In genomic region chr5:79628276-79628675, GRCh38 we compare ENCODE assay signal across 20 cellular contexts. TPM values are rescaled to one million over a fixed set of nuclear protein-coding genes. Genes with fewer than 3 reads are reported as not detected.
DNase-seq lines count a peak whose midpoint lies in the region; ATAC-seq, FAIRE-seq and TF ChIP-seq lines count a peak whose summit lies in the region.
"Had no signal": no experiment of that assay in that cellular context is flagged by ENCODE, and none has a peak within 500 bp of the region (broad histone marks: within the 10 kb centered on the region; RNA-seq: fewer than 3 reads in every experiment).

No MANE protein-coding gene starts in this region.

- no peak for DNase-seq in activated T-cell treated with anti-CD3 and anti-CD28 coated beads, Interleukin-2, amount 50 U/mL, for 72 hours
- no peak for DNase-seq in activated T-cell treated with anti-CD3 and anti-CD28 coated beads, Interleukin-2, amount 50 U/mL, for 1 hour
- DNase-seq in CD8-positive, alpha-beta memory T cell: no peak
- DNase-seq in activated naive CD8-positive, alpha-beta T cell treated with anti-CD3 and anti-CD28 coated beads, Interleukin-2, amount 50 U/mL, for 24 hours: no peak
- no peak for DNase-seq in natural killer cell treated with Interleukin-12 subunit alpha and Interleukin-12 subunit beta and Interleukin-15 and Interleukin-18, amount 100 ng/mL, for 72 hours (ENCODE audit: low spot score)
- DNase-seq in HepG2 (ENCODE audit: low spot score) (no peak), NCI-H1417 treated with DMSO at 0.1 percent for 48 hours (lab: John Stamatoyannopoulos, UW) (no peak), AG08396 (ENCODE audit: low spot score) (no peak)
- DNase-seq: GOT3, NCI-H1105, NCI-H1694, NCI-H2081 treated with DMSO at 0.1 percent for 48 hours had no signal

- H3K79me2 ChIP-seq in HepG2 (ENCODE audit: insufficient read depth, low read length): peaks cover 19% of the 10 kb centered on the region

- ATAC-seq in activated T-cell treated with anti-CD3 and anti-CD28 coated beads, Interleukin-2, amount 50 U/mL, for 72 hours (replicated peaks in 1 of 2): no peak
- ATAC-seq in activated naive CD8-positive, alpha-beta T cell treated with anti-CD3 and anti-CD28 coated beads, Interleukin-2, amount 50 U/mL, for 24 hours: no peak
- ATAC-seq in natural killer cell treated with Interleukin-12 subunit alpha and Interleukin-12 subunit beta and Interleukin-15 and Interleukin-18, amount 100 ng/mL, for 72 hours: no peak
- no peak for ATAC-seq in HepG2
- ATAC-seq: HCT116, K562, Right ventricle myocardium inferior had no signal

- H3K36me3 ChIP-seq in CD8-positive, alpha-beta memory T cell (ENCODE audit: insufficient read depth, low read length): peaks cover 18% of the 10 kb centered on the region
- peaks cover 5 to 41% of the 10 kb centered on the region in 2 experiments for H3K36me3 ChIP-seq in HepG2 (replicated peaks in 1 of 2; ENCODE audit: control insufficient read depth in 1 of 2, insufficient read depth in 2 of 2, low read length in 2 of 2)

- H3K9ac ChIP-seq in HepG2 (ENCODE audit: insufficient read depth, low read depth, low read length): no peak overlapping the region

- TF ChIP-seq CTCF in HepG2 (CRISPR knock-in tag; IDR thresholded peaks at IDR 0.05): no peak

- TF ChIP-seq RAD21 in HepG2 (CRISPR knock-in tag; IDR thresholded peaks at IDR 0.05): no peak

- H3K4me3 Mint-ChIP-seq in activated T-cell treated with anti-CD3 and anti-CD28 coated beads, Interleukin-2, amount 50 U/mL, for 72 hours: no peak overlapping the region
- peak overlapping the region in 4 of 7 donors; percentile 0 to 54 (median 24) for H3K4me3 Mint-ChIP-seq in CD8-positive, alpha-beta memory T cell
- H3K4me3 Mint-ChIP-seq in activated naive CD8-positive, alpha-beta T cell treated with anti-CD3 and anti-CD28 coated beads, Interleukin-2, amount 50 U/mL, for 24 hours: no peak overlapping the region
- H3K4me3 Mint-ChIP-seq in natural killer cell treated with Interleukin-12 subunit alpha and Interleukin-12 subunit beta and Interleukin-15 and Interleukin-18, amount 100 ng/mL, for 72 hours: peak overlapping the region; percentile 29

- H3K4me1 Mint-ChIP-seq in activated T-cell treated with anti-CD3 and anti-CD28 coated beads, Interleukin-2, amount 50 U/mL, for 72 hours (ENCODE audit: low read depth): peaks cover 18% of the 10 kb centered on the region
- peaks cover 47 to 64% (median 62%) of the 10 kb centered on the region in 3 donors for H3K4me1 Mint-ChIP-seq in CD8-positive, alpha-beta memory T cell
- H3K4me1 Mint-ChIP-seq in activated naive CD8-positive, alpha-beta T cell treated with anti-CD3 and anti-CD28 coated beads, Interleukin-2, amount 50 U/mL, for 24 hours: peaks cover 33% of the 10 kb centered on the region
- peaks cover 43 to 56% of the 10 kb centered on the region in 2 donors for H3K4me1 Mint-ChIP-seq in natural killer cell treated with Interleukin-12 subunit alpha and Interleukin-12 subunit beta and Interleukin-15 and Interleukin-18, amount 100 ng/mL, for 72 hours (ENCODE audit: low read depth in 2 of 2)

- no peaks in the 10 kb centered on the region for H4K20me1 ChIP-seq in HepG2 (ENCODE audit: insufficient read depth, low read length)

- H3K27me3 ChIP-seq in CD8-positive, alpha-beta memory T cell (ENCODE audit: insufficient read depth, low read length, poor library complexity, severe bottlenecking): no peaks in the 10 kb centered on the region
- no peaks in the 10 kb centered on the region for H3K27me3 ChIP-seq in HepG2 (ENCODE audit: control insufficient read depth in 1 of 2, insufficient read depth in 2 of 2, low read length in 2 of 2)

- no peak overlapping the region for H3K27ac ChIP-seq in CD8-positive, alpha-beta memory T cell (ENCODE audit: low read depth, low read length)
- H3K27ac ChIP-seq in HepG2 (ENCODE audit: extremely low read length, insufficient read depth, low read length): no peak overlapping the region

- H3K36me3 Mint-ChIP-seq in activated T-cell treated with anti-CD3 and anti-CD28 coated beads, Interleukin-2, amount 50 U/mL, for 72 hours (ENCODE audit: insufficient read depth in 2 of 2): peaks cover 16 to 33% of the 10 kb centered on the region in 2 donors
- peaks cover 31 to 70% (median 46%) of the 10 kb centered on the region in 3 donors for H3K36me3 Mint-ChIP-seq in CD8-positive, alpha-beta memory T cell
- H3K36me3 Mint-ChIP-seq in activated naive CD8-positive, alpha-beta T cell treated with anti-CD3 and anti-CD28 coated beads, Interleukin-2, amount 50 U/mL, for 24 hours (ENCODE audit: low read depth): peaks cover 56% of the 10 kb centered on the region
- H3K36me3 Mint-ChIP-seq in natural killer cell treated with Interleukin-12 subunit alpha and Interleukin-12 subunit beta and Interleukin-15 and Interleukin-18, amount 100 ng/mL, for 72 hours: peaks cover 43% of the 10 kb centered on the region

- H3K4me1 ChIP-seq in CD8-positive, alpha-beta memory T cell (ENCODE audit: insufficient read depth, low read length): peaks cover 18% of the 10 kb centered on the region
- H3K4me1 ChIP-seq in HepG2 (ENCODE audit: insufficient read depth, low read length): peaks cover 9% of the 10 kb centered on the region; the same call in 1 of the 2 replicates

- CTCF ChIA-PET in CD8-positive, alpha-beta memory T cell (lab: Charles Lee): no interaction called here
- CTCF ChIA-PET in HepG2 (lab: Yijun Ruan, JAX; ENCODE audit: low intra/inter-chr PET ratio, low total read pairs): no interaction called here

- no peaks in the 10 kb centered on the region for H3K9me3 ChIP-seq in CD8-positive, alpha-beta memory T cell (ENCODE audit: low read length)
- no peaks in the 10 kb centered on the region for H3K9me3 ChIP-seq in HepG2 (ENCODE audit: low read length)

- no peak for TF ChIP-seq POLR2A in HepG2 (IDR thresholded peaks at IDR 0.05; ENCODE audit: insufficient read depth in 1 of 2, low read depth in 2 of 2, low read length in 2 of 2)

- intact Hi-C loops in HepG2 (cut with micrococcal nuclease; ENCODE audit: unreplicated experiment): no loop called here

- no peak overlapping the region for H2AFZ ChIP-seq in HepG2 (ENCODE audit: low read length)

- BruUV-seq in HepG2 (replicated peaks; lab: Mats Ljungman, UMichigan): no TSS peak

- FAIRE-seq in HepG2 (lab: Jason Lieb, UNC): no peak
- FAIRE-seq: A204.1, D721Med, GM12892, GM18507, RCC 7860 had no signal

- H3K9me3 Mint-ChIP-seq in activated T-cell treated with anti-CD3 and anti-CD28 coated beads, Interleukin-2, amount 50 U/mL, for 72 hours: no peaks in the 10 kb centered on the region
- no peaks in the 10 kb centered on the region for H3K9me3 Mint-ChIP-seq in CD8-positive, alpha-beta memory T cell
- H3K9me3 Mint-ChIP-seq in activated naive CD8-positive, alpha-beta T cell treated with anti-CD3 and anti-CD28 coated beads, Interleukin-2, amount 50 U/mL, for 24 hours: no peaks in the 10 kb centered on the region
- H3K9me3 Mint-ChIP-seq in natural killer cell treated with Interleukin-12 subunit alpha and Interleukin-12 subunit beta and Interleukin-15 and Interleukin-18, amount 100 ng/mL, for 72 hours: peaks cover 6% of the 10 kb centered on the region

- in situ Hi-C loops in HepG2 (cut with HindIII; ENCODE audit: extremely low pct_ligation_motif_present, low pct_unique_long_range_greater_than_20kb): no loop called here

- POLR2A ChIA-PET in CD8-positive, alpha-beta memory T cell (lab: Charles Lee): no interaction called here
- POLR2A ChIA-PET in HepG2 (lab: Yijun Ruan, JAX): no interaction called here

- H3K27ac Mint-ChIP-seq in activated T-cell treated with anti-CD3 and anti-CD28 coated beads, Interleukin-2, amount 50 U/mL, for 72 hours: peak overlapping the region; percentile 59
- peak overlapping the region in 6 of 8 donors; percentile 0 to 84 (median 74) for H3K27ac Mint-ChIP-seq in CD8-positive, alpha-beta memory T cell
- peak overlapping the region; percentile 4 for H3K27ac Mint-ChIP-seq in activated naive CD8-positive, alpha-beta T cell treated with anti-CD3 and anti-CD28 coated beads, Interleukin-2, amount 50 U/mL, for 24 hours
- peak overlapping the region; percentile 82 to 89 for H3K27ac Mint-ChIP-seq in natural killer cell treated with Interleukin-12 subunit alpha and Interleukin-12 subunit beta and Interleukin-15 and Interleukin-18, amount 100 ng/mL, for 72 hours

- no peak overlapping the region for H3K4me3 ChIP-seq in CD8-positive, alpha-beta memory T cell (ENCODE audit: low read length)
- H3K4me3 ChIP-seq in HepG2 (replicated peaks in 1 of 3; ENCODE audit: insufficient read depth in 1 of 3, low read depth in 2 of 3, low read length in 3 of 3): no peak overlapping the region
- H3K4me3 ChIP-seq: K562 had no signal

- H3K27me3 Mint-ChIP-seq in activated T-cell treated with anti-CD3 and anti-CD28 coated beads, Interleukin-2, amount 50 U/mL, for 72 hours (ENCODE audit: low read depth): no peaks in the 10 kb centered on the region
- peaks cover 0 to 1% of the 10 kb centered on the region in 2 donors for H3K27me3 Mint-ChIP-seq in CD8-positive, alpha-beta memory T cell
- no peaks in the 10 kb centered on the region for H3K27me3 Mint-ChIP-seq in activated naive CD8-positive, alpha-beta T cell treated with anti-CD3 and anti-CD28 coated beads, Interleukin-2, amount 50 U/mL, for 24 hours
- H3K27me3 Mint-ChIP-seq in natural killer cell treated with Interleukin-12 subunit alpha and Interleukin-12 subunit beta and Interleukin-15 and Interleukin-18, amount 100 ng/mL, for 72 hours: no peaks in the 10 kb centered on the region

- no peak overlapping the region for H3K4me2 ChIP-seq in HepG2 (ENCODE audit: low read depth, low read length)

- TF ChIP-seq EP300 in HepG2 (IDR thresholded peaks at IDR 0.05; ENCODE audit: low read depth in 2 of 2, low read length in 2 of 2) (no peak), HepG2 (CRISPR knock-in tag; IDR thresholded peaks at IDR 0.05; ENCODE audit: borderline replicate concordance) (no peak)

RNA-seq across cellular contexts. Expression of gene TENT2, which starts 16.0 kb away (rescaled TPM):
- total RNA-seq in activated T-cell treated with anti-CD3 and anti-CD28 coated beads, Interleukin-2, amount 50 U/mL, for 72 hours: 100 to 1,000 TPM; 138 to 141 TPM
- total RNA-seq in CD8-positive, alpha-beta memory T cell: 10 to 100 TPM; 57.0 to 66.1 TPM
- 51.3 TPM for polyA plus RNA-seq in CD8-positive, alpha-beta memory T cell
- total RNA-seq in natural killer cell treated with Interleukin-12 subunit alpha and Interleukin-12 subunit beta and Interleukin-15 and Interleukin-18, amount 100 ng/mL, for 72 hours: 100 to 1,000 TPM; 118 to 144 TPM
- 32.3 and 44.3 TPM in 2 replicates for total RNA-seq in HepG2 (2016; rRNA removed; fragmentation: Illumina TruSeq; extraction: Trizol)
- 17.6 and 19.3 TPM in 2 replicates for total RNA-seq in HepG2 (2016; cell fraction: cytosol; rRNA removed; fragmentation: Illumina TruSeq; extraction: Trizol; ENCODE audit: low read depth)
- total RNA-seq in HepG2 (2016; cell fraction: insoluble cytoplasmic fraction; rRNA removed; fragmentation: Illumina TruSeq; extraction: Trizol): 27.8 and 42.6 TPM in 2 replicates
- 15.0 and 15.5 TPM in 2 replicates for total RNA-seq in HepG2 (2016; cell fraction: membrane; rRNA removed; fragmentation: Illumina TruSeq; extraction: Trizol)
- 103 and 117 TPM in 2 replicates for total RNA-seq in HepG2 (2016; cell fraction: nucleus; rRNA removed; fragmentation: Illumina TruSeq; extraction: Trizol)
- polyA plus RNA-seq in HepG2 (2011; rRNA removed): 32.7 and 55.5 TPM in 2 replicates
- polyA plus RNA-seq in HepG2 (2011; cell fraction: cytosol; rRNA removed): 16.0 and 17.9 TPM in 2 replicates
- 55.4 and 55.9 TPM in 2 replicates for polyA plus RNA-seq in HepG2 (2011; cell fraction: nucleus; rRNA removed)
- 20.1 and 24.6 TPM in 2 replicates for polyA plus RNA-seq in HepG2 (2012)
- polyA plus RNA-seq in HepG2 (2016; cell fraction: cytosol; fragmentation: Illumina TruSeq; extraction: Trizol; ENCODE audit: low read depth): 1.4 and 1.6 TPM in 2 replicates
- 33.5 and 35.6 TPM in 2 replicates for polyA plus RNA-seq in HepG2 (2016; cell fraction: insoluble cytoplasmic fraction; fragmentation: Illumina TruSeq; extraction: Trizol; ENCODE audit: low read depth)
- 4.3 and 4.6 TPM in 2 replicates for polyA plus RNA-seq in HepG2 (2016; cell fraction: membrane; fragmentation: Illumina TruSeq; extraction: Trizol; ENCODE audit: low read depth)
- polyA plus RNA-seq in HepG2 (2016; cell fraction: nucleus; fragmentation: Illumina TruSeq; extraction: Trizol; ENCODE audit: insufficient read depth, low read depth): 104 and 107 TPM in 2 replicates
- polyA minus RNA-seq in HepG2 (2011; rRNA and poly(A)+ RNA removed; ENCODE audit: low replicate concordance): 34.0 and 42.0 TPM in 2 replicates
- 15.8 and 18.5 TPM in 2 replicates for polyA minus RNA-seq in HepG2 (2011; cell fraction: cytosol; rRNA and poly(A)+ RNA removed)
- 171 and 187 TPM in 2 replicates for polyA minus RNA-seq in HepG2 (2011; cell fraction: nucleus; rRNA and poly(A)+ RNA removed)

Comparison
In these comparisons a context has a peak if more than half of its experiments do, and no peak if none do; other contexts are left out.
1. H3K27ac Mint-ChIP-seq: peak in every context shown above with its lines; median percentile 86 in natural killer cell treated with Interleukin-12 subunit alpha and Interleukin-12 subunit beta and Interleukin-15 and Interleukin-18, amount 100 ng/mL, for 72 hours; 74 in CD8-positive, alpha-beta memory T cell; 59 in activated T-cell treated with anti-CD3 and anti-CD28 coated beads, Interleukin-2, amount 50 U/mL, for 72 hours; 4 in activated naive CD8-positive, alpha-beta T cell treated with anti-CD3 and anti-CD28 coated beads, Interleukin-2, amount 50 U/mL, for 24 hours.
2. H3K4me3 Mint-ChIP-seq: peak in CD8-positive, alpha-beta memory T cell (4 of 7) and natural killer cell treated with Interleukin-12 subunit alpha and Interleukin-12 subunit beta and Interleukin-15 and Interleukin-18, amount 100 ng/mL, for 72 hours (single experiment); none in activated T-cell treated with anti-CD3 and anti-CD28 coated beads, Interleukin-2, amount 50 U/mL, for 72 hours (0 of 2) and activated naive CD8-positive, alpha-beta T cell treated with anti-CD3 and anti-CD28 coated beads, Interleukin-2, amount 50 U/mL, for 24 hours (single experiment).